In the genomic region with DNA sequence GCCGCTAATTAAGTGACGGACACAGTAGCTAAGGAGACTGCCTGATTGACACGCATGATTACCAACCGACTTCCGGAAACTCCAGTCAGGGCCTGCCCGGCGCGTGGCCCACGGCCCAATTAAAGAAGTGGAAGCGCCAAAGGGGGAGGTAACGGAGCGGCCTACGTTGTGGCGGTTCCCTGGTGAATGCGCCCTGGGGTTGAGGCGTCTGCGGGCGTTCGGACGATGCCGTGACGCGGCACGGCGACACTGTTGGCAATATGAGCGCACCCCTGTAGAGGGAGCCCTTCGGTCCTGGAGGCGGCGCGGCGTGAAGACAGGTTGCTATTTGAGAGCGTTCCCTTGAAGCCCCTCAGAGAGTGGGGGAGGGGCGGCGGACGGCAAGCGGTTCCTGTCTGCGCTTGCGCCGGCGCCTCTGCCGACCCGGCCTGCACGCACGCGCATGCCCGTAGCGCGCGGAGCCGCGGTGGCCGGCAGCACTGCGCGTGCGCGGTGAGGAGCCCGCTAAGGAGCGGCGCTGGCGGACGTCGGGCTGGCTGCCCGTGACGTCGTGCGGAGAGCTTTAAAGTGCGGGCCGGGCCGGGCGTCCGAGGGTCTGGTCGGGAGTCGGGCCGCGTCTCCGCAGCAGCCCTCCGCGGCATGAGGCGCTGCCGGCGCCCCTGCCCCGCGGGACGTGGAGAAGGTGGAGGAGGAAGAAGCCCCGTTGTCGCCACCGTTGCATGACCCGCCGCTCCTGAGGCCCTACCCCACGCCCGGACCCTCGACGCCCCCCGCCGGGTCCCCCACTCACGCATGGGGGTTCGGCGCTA, we compare ENCODE assay signal across 8 cellular contexts. TPM values are rescaled to one million over a fixed set of nuclear protein-coding genes. Genes with fewer than 3 reads are reported as not detected.
DNase-seq lines count a peak whose midpoint lies in the region; ATAC-seq and TF ChIP-seq lines count a peak whose summit lies in the region.

Gene ALKBH5 (plus strand): TSS at position 495 of the 809 bp plus-strand sequence. CDS start 416 bp downstream, outside the sequence.

- CTCF ChIA-PET in CD8-positive, alpha-beta T cell (lab: Charles Lee): interaction anchor here (1.0 to 1.5 kb wide), 2 partner anchors 41 to 42 kb away, joined by 3 read pairs; no protein-coding TSS in a partner anchor
- CTCF ChIA-PET in activated CD4-positive, alpha-beta memory T cell treated with anti-CD3 and anti-CD28 coated beads for 36 hours (lab: Charles Lee): interaction anchor here (0.6 to 13.2 kb wide), 8 partner anchors 21 to 145 kb away, joined by 3 to 140 read pairs (median 3); no protein-coding TSS in a partner anchor

- peaks cover 47% of the 10 kb centered on the region for H3K4me1 Mint-ChIP-seq in CD8-positive, alpha-beta T cell (ENCODE audit: low read depth)
- peaks cover 51% of the 10 kb centered on the region for H3K4me1 Mint-ChIP-seq in activated CD4-positive, alpha-beta memory T cell treated with anti-CD3 and anti-CD28 coated beads for 36 hours (ENCODE audit: low read depth)

- no peaks in the 10 kb centered on the region for H3K27me3 Mint-ChIP-seq in CD8-positive, alpha-beta T cell (ENCODE audit: low read depth)
- no peaks in the 10 kb centered on the region for H3K27me3 Mint-ChIP-seq in activated CD4-positive, alpha-beta memory T cell treated with anti-CD3 and anti-CD28 coated beads for 36 hours

- peak; percentile 77 for ATAC-seq in CD8-positive, alpha-beta T cell
- ATAC-seq in GM19452 (IDR thresholded peaks at IDR 0.05; ENCODE audit: unreplicated experiment): peak; percentile 76

- H3K36me3 Mint-ChIP-seq in CD8-positive, alpha-beta T cell: peaks cover 33% of the 10 kb centered on the region
- peaks cover 37% of the 10 kb centered on the region for H3K36me3 Mint-ChIP-seq in activated CD4-positive, alpha-beta memory T cell treated with anti-CD3 and anti-CD28 coated beads for 36 hours

- under 1% methylated on average over 98 of the region's 98 CpGs for WGBS in liver

- peak within 1 kb of the TSS; percentile 95 for H3K27ac ChIP-seq in CD8-positive, alpha-beta T cell (ENCODE audit: low read depth, low read length)
- H3K27ac ChIP-seq in dorsolateral prefrontal cortex (peak within 1 kb of the TSS; percentile 90 to 100 (median 98)), liver (ENCODE audit: low read depth in 1 of 2, low read length in 2 of 2) (peak within 1 kb of the TSS; percentile 96 to 99)

- peaks cover 42% of the 10 kb centered on the region for H3K4me1 ChIP-seq in CD8-positive, alpha-beta T cell (ENCODE audit: insufficient read depth, low read length)
- peaks cover 15 to 49% (median 42%) of the 10 kb centered on the region in 4 donors for H3K4me1 ChIP-seq in liver (ENCODE audit: control insufficient read depth in 4 of 4, insufficient read depth in 4 of 4, low read length in 3 of 4)

- H3K9me3 ChIP-seq in CD8-positive, alpha-beta T cell (ENCODE audit: low read length): no peaks in the 10 kb centered on the region
- H3K9me3 ChIP-seq in liver (ENCODE audit: control insufficient read depth in 4 of 4, low read length in 3 of 4): no peaks in the 10 kb centered on the region

- peak within 1 kb of the TSS; percentile 58 for H3K4me3 ChIP-seq in CD8-positive, alpha-beta T cell (ENCODE audit: low read depth, low read length)
- H3K4me3 ChIP-seq in dorsolateral prefrontal cortex (peak within 1 kb of the TSS; percentile 64 to 99 (median 93)), liver (ENCODE audit: low read depth in 1 of 3, low read length in 3 of 3) (peak within 1 kb of the TSS; percentile 70 to 91 (median 85))

- H3K4me3 Mint-ChIP-seq in CD8-positive, alpha-beta T cell: peak within 1 kb of the TSS; percentile 95
- peak within 1 kb of the TSS; percentile 91 for H3K4me3 Mint-ChIP-seq in activated CD4-positive, alpha-beta memory T cell treated with anti-CD3 and anti-CD28 coated beads for 36 hours

- peak within 1 kb of the TSS; percentile 97 for H3K27ac Mint-ChIP-seq in CD8-positive, alpha-beta T cell
- H3K27ac Mint-ChIP-seq in activated CD4-positive, alpha-beta memory T cell treated with anti-CD3 and anti-CD28 coated beads for 36 hours: peak within 1 kb of the TSS; percentile 99

- H3K27me3 ChIP-seq in CD8-positive, alpha-beta T cell (ENCODE audit: insufficient read depth, low read length): no peaks in the 10 kb centered on the region
- H3K27me3 ChIP-seq in dorsolateral prefrontal cortex: no peaks in the 10 kb centered on the region
- no peaks in the 10 kb centered on the region for H3K27me3 ChIP-seq in liver (ENCODE audit: control insufficient read depth in 4 of 4, insufficient read depth in 4 of 4, low read length in 3 of 4)

- no peak for TF ChIP-seq RAD21 in liver (IDR thresholded peaks at IDR 0.05)

- POLR2A ChIA-PET in CD8-positive, alpha-beta T cell (lab: Charles Lee): interaction anchor here (0.6 to 2.7 kb wide), 12 partner anchors 13 to 211 kb away, joined by 3 to 13 read pairs (median 5); partner anchors contain the start of genes DRC3, MIEF2 and TOM1L2
- POLR2A ChIA-PET in activated CD4-positive, alpha-beta memory T cell treated with anti-CD3 and anti-CD28 coated beads for 36 hours (lab: Charles Lee): interaction anchor here (0.6 to 2.0 kb wide), 8 partner anchors 15 to 346 kb away, joined by 3 to 7 read pairs (median 4); no protein-coding TSS in a partner anchor

- peak within 1 kb of the TSS; percentile 84 to 87 for H3K9ac ChIP-seq in liver (ENCODE audit: low read depth in 1 of 2, low read length in 2 of 2)

- peak; percentile 93 to 99 (median 96) for DNase-seq in CD8-positive, alpha-beta T cell
- peak; percentile 98 for DNase-seq in HK-2 (ENCODE audit: unreplicated experiment)
- peak; percentile 99 for DNase-seq in NCI-H82 treated with DMSO at 0.1 percent for 48 hours (lab: John Stamatoyannopoulos, UW; ENCODE audit: unreplicated experiment)
- DNase-seq in activated CD4-positive, alpha-beta memory T cell treated with anti-CD3 and anti-CD28 coated beads for 36 hours: peak; percentile 98
- peak; percentile 90 to 99 (median 98) for DNase-seq in dorsolateral prefrontal cortex
- DNase-seq in stimulated activated CD4-positive, alpha-beta T cell treated with anti-CD3 and anti-CD28 coated beads, Interleukin-4, amount 100 ng/mL, for 24 hours: peak; percentile 97

- TF ChIP-seq CTCF in CD8-positive, alpha-beta T cell (IDR thresholded peaks at IDR 0.05): peak; percentile 73
- peak in 32 of 56 donors; percentile 0 to 65 (median 31) for TF ChIP-seq CTCF in dorsolateral prefrontal cortex (IDR thresholded peaks at IDR 0.05 in 54 of 56, conservative IDR thresholded peaks at IDR 0.05 in 2 of 56; ENCODE audit: low read depth in 1 of 56, partially characterized antibody in 56 of 56)
- TF ChIP-seq CTCF in liver (IDR thresholded peaks at IDR 0.05; ENCODE audit: low read depth, low read length, missing input control): peak; percentile 34

- peaks cover 13% of the 10 kb centered on the region for H3K36me3 ChIP-seq in CD8-positive, alpha-beta T cell (ENCODE audit: insufficient read depth, low read length)
- H3K36me3 ChIP-seq in liver (ENCODE audit: control insufficient read depth in 4 of 4, insufficient read depth in 3 of 4, low read depth in 1 of 4, low read length in 3 of 4): peaks cover 0 to 8% (median 0%) of the 10 kb centered on the region in 4 donors

- no peaks in the 10 kb centered on the region for H3K9me3 Mint-ChIP-seq in CD8-positive, alpha-beta T cell
- H3K9me3 Mint-ChIP-seq in activated CD4-positive, alpha-beta memory T cell treated with anti-CD3 and anti-CD28 coated beads for 36 hours: no peaks in the 10 kb centered on the region

- intact Hi-C loops in CD8-positive, alpha-beta T cell (cut with DNase I, micrococcal nuclease): loop anchor here (1.0 to 10.0 kb wide), 18 partner anchors 25 to 1194 kb away; partner anchors contain the start of genes ATPAF2 (in 2 of the 2), DRC3 (in 2 of the 2), DRG2 (in 2 of the 2) and GID4 (in 2 of the 2)
- intact Hi-C loops in activated CD4-positive, alpha-beta memory T cell treated with anti-CD3 and anti-CD28 coated beads for 36 hours (cut with micrococcal nuclease): loop anchor here (1.0 to 10.0 kb wide), 9 partner anchors 25 to 671 kb away; partner anchors contain the start of genes ATPAF2, DRG2, GID4 and LLGL1
- intact Hi-C loops in dorsolateral prefrontal cortex (cut with DNase I): loop anchor here (5.0 to 10.0 kb wide), 5 partner anchors 34 to 671 kb away; partner anchors contain the start of genes DRG2 (in 1 of the 2), LLGL1 (in 1 of the 2) and PRPSAP2 (in 1 of the 2)

TF ChIP-seq in liver, 16 proteins besides CTCF, POLR2A, EP300 and RAD21 (continues in another document):
- no peak for TF ChIP-seq NR2F2 (IDR thresholded peaks at IDR 0.05)
- TF ChIP-seq, protein P1, sequence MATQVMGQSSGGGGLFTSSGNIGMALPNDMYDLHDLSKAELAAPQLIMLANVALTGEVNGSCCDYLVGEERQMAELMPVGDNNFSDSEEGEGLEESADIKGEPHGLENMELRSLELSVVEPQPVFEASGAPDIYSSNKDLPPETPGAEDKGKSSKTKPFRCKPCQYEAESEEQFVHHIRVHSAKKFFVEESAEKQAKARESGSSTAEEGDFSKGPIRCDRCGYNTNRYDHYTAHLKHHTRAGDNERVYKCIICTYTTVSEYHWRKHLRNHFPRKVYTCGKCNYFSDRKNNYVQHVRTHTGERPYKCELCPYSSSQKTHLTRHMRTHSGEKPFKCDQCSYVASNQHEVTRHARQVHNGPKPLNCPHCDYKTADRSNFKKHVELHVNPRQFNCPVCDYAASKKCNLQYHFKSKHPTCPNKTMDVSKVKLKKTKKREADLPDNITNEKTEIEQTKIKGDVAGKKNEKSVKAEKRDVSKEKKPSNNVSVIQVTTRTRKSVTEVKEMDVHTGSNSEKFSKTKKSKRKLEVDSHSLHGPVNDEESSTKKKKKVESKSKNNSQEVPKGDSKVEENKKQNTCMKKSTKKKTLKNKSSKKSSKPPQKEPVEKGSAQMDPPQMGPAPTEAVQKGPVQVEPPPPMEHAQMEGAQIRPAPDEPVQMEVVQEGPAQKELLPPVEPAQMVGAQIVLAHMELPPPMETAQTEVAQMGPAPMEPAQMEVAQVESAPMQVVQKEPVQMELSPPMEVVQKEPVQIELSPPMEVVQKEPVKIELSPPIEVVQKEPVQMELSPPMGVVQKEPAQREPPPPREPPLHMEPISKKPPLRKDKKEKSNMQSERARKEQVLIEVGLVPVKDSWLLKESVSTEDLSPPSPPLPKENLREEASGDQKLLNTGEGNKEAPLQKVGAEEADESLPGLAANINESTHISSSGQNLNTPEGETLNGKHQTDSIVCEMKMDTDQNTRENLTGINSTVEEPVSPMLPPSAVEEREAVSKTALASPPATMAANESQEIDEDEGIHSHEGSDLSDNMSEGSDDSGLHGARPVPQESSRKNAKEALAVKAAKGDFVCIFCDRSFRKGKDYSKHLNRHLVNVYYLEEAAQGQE (IDR thresholded peaks at IDR 0.05): no peak
- peak; percentile 74 for TF ChIP-seq MAX (IDR thresholded peaks at IDR 0.05)
- TF ChIP-seq EGR1 (IDR thresholded peaks at IDR 0.05; ENCODE audit: low read depth in 2 of 2): no peak
- TF ChIP-seq HNF4G (IDR thresholded peaks at IDR 0.05): no peak

RNA-seq across cellular contexts. Expression of gene ALKBH5, which starts in this region (rescaled TPM):
- total RNA-seq in CD8-positive, alpha-beta T cell: 100 to 1,000 TPM; 138 to 141 TPM
- 100 to 1,000 TPM; 122 to 127 TPM for total RNA-seq in activated CD4-positive, alpha-beta memory T cell treated with anti-CD3 and anti-CD28 coated beads for 36 hours
- total RNA-seq in dorsolateral prefrontal cortex: 100 to 1,000 TPM in 119 of 120 experiments, 10 to 100 TPM in 1; 99.8 to 173 (median 120) TPM
- total RNA-seq in liver: 10 to 100 TPM; 62.1 to 67.8 TPM
- polyA plus RNA-seq in liver: 10 to 100 TPM; 30.5 to 30.6 TPM

Comparison
In these comparisons a context has a peak if more than half of its experiments do, and no peak if none do; other contexts are left out.
1. Peak in every context shown above with its lines: DNase-seq, ATAC-seq, H3K4me3 ChIP-seq and H3K27ac ChIP-seq.